Comparison of ENCODE assay signal across 1 cellular context in the genomic region with DNA sequence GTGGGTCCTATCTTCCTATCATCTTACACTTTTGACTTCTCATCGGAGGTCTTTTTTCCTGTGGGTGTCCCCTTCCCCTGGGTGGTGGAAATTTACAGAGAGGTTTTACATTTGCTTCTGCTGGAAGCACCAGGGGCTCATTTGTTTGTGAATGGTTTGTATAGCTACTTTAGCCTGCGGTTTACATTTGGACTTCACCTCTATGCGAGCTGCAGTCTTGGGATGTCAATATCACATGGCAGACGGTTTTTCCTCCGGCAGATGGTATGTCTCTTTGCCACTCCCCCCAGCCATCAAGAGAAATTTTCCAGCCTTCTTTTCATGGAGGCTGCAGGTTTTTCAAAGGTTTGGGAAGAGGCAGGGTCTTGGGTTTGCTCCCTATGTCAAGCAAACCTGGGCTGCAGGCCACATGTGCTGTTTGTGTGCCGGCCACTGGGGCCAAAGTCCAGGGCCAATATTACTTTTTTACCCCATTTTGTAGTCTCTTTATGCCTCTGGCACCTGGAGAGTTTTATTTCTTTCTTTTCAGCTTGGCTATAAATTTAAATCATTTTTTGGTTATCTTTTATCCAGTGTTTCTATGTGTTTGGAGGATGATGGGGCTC.
TF ChIP-seq lines count a peak whose summit lies in the region.

No MANE protein-coding gene starts in this region.

TF ChIP-seq in H1, 55 proteins besides CTCF, POLR2A, EP300 and RAD21:
- TF ChIP-seq SP1 (IDR thresholded peaks at IDR 0.05; ENCODE audit: low read depth, low read length) (0 out of 2 replicates have a peak, but pooled peaks have one; percentile 24), CBX5 (IDR thresholded peaks at IDR 0.05; ENCODE audit: low read depth, low read length) (no peak)
